In genomic region chr6:25945738-25946137, GRCh38 we compare ENCODE assay signal across 16 cellular contexts. TPM values are rescaled to one million over a fixed set of nuclear protein-coding genes. Genes with fewer than 3 reads are reported as not detected.
DNase-seq lines count a peak whose midpoint lies in the region; ATAC-seq and TF ChIP-seq lines count a peak whose summit lies in the region.
"Not testable (repeated sequence)": the region's sequence is repeated elsewhere in the genome, so short reads cannot be mapped to it uniquely, and the experiment has no call there.
"Had no signal": no experiment of that assay in that cellular context is flagged by ENCODE, and none has a peak within 500 bp of the region (broad histone marks: within the 10 kb centered on the region; RNA-seq: fewer than 3 reads in every experiment).

No MANE protein-coding gene starts in this region.

- H3K27ac Mint-ChIP-seq in activated CD4-positive, alpha-beta T cell treated with anti-CD3 and anti-CD28 coated beads, Interleukin-2, amount 10 ng/mL, durations not matched to agents 24 days and 14 days, result peak overlapping the region; percentile 64
- H3K27ac Mint-ChIP-seq in activated T-helper 1 cell treated with anti-CD3 and anti-CD28 coated beads, Interleukin-12 subunit alpha, Interleukin-12 subunit beta, Interleukin-2, Interleukin-4 antibody, amounts not matched to agents 30 ng/mL and 10 ng/mL and 1 ng/mL, durations not matched to agents 14 hours and 24 hours and 36 hours, result peak overlapping the region; percentile 37
- H3K27ac Mint-ChIP-seq in activated naive CD4-positive, alpha-beta T cell treated with anti-CD3 and anti-CD28 coated beads, Interleukin-2, amount 50 U/mL, for 72 hours, result peak overlapping the region; percentile 70 to 87
- H3K27ac Mint-ChIP-seq in stimulated activated memory B cell treated with anti-CD40 and anti-IgM and Interleukin-4, amounts not matched to agents 10 μg/mL and 1 μg/mL and 100 μg/mL, for 72 hours, result peak overlapping the region; percentile 75

- not testable (repeated sequence) for H3K9me3 ChIP-seq in MM.1S (replicated peaks; ENCODE audit: insufficient read depth, low read length); esophagus muscularis mucosa

- DNase-seq in MM.1S; activated CD4-positive, alpha-beta T cell treated with anti-CD3 and anti-CD28 coated beads, Interleukin-2, amount 10 ng/mL, durations not matched to agents 24 days and 14 days; activated T-helper 1 cell treated with anti-CD3 and anti-CD28 coated beads, Interleukin-12 subunit alpha, Interleukin-12 subunit beta, Interleukin-2, Interleukin-4 antibody, amounts not matched to agents 30 ng/mL and 10 ng/mL and 1 ng/mL, durations not matched to agents 14 hours and 24 hours and 36 hours (ENCODE audit: low spot score); activated naive CD4-positive, alpha-beta T cell treated with anti-CD3 and anti-CD28 coated beads, Interleukin-2, amount 50 U/mL, for 72 hours (ENCODE audit: low spot score in 2 of 2): not testable (repeated sequence)
- DNase-seq in esophagus muscularis mucosa (ENCODE audit: extremely low spot score), result peak; percentile 3

- not testable (repeated sequence) for H3K36me3 Mint-ChIP-seq in activated CD4-positive, alpha-beta T cell treated with anti-CD3 and anti-CD28 coated beads, Interleukin-2, amount 10 ng/mL, durations not matched to agents 24 days and 14 days (ENCODE audit: low read depth); activated T-helper 1 cell treated with anti-CD3 and anti-CD28 coated beads, Interleukin-12 subunit alpha, Interleukin-12 subunit beta, Interleukin-2, Interleukin-4 antibody, amounts not matched to agents 30 ng/mL and 10 ng/mL and 1 ng/mL, durations not matched to agents 14 hours and 24 hours and 36 hours (ENCODE audit: low read depth); stimulated activated memory B cell treated with anti-CD40 and anti-IgM and Interleukin-4, amounts not matched to agents 10 μg/mL and 1 μg/mL and 100 μg/mL, for 72 hours
- peaks cover 13 to 21% of the 10 kb centered on the region in 2 donors for H3K36me3 Mint-ChIP-seq in activated naive CD4-positive, alpha-beta T cell treated with anti-CD3 and anti-CD28 coated beads, Interleukin-2, amount 50 U/mL, for 72 hours

- WGBS in esophagus muscularis mucosa, result 86% methylated on average over 3 of the region's 3 CpGs

- H3K9me2 ChIP-seq in MM.1S (replicated peaks; ENCODE audit: insufficient read depth, low read length), result not testable (repeated sequence)

- peak in 1 of 2 donors; percentile 3 for ATAC-seq in activated naive CD4-positive, alpha-beta T cell treated with anti-CD3 and anti-CD28 coated beads, Interleukin-2, amount 50 U/mL, for 72 hours
- ATAC-seq in stimulated activated memory B cell treated with anti-CD40 and anti-IgM and Interleukin-4, amounts not matched to agents 10 μg/mL and 1 μg/mL and 100 μg/mL, for 72 hours, result not testable (repeated sequence)

- not testable (repeated sequence) for TF ChIP-seq EP300 in esophagus muscularis mucosa (IDR thresholded peaks at IDR 0.05)

- H3K4me3 ChIP-seq in MM.1S (ENCODE audit: low read length); esophagus muscularis mucosa: not testable (repeated sequence)

- peaks cover 24% of the 10 kb centered on the region for H3K4me1 Mint-ChIP-seq in activated CD4-positive, alpha-beta T cell treated with anti-CD3 and anti-CD28 coated beads, Interleukin-2, amount 10 ng/mL, durations not matched to agents 24 days and 14 days
- peaks cover 28% of the 10 kb centered on the region for H3K4me1 Mint-ChIP-seq in activated T-helper 1 cell treated with anti-CD3 and anti-CD28 coated beads, Interleukin-12 subunit alpha, Interleukin-12 subunit beta, Interleukin-2, Interleukin-4 antibody, amounts not matched to agents 30 ng/mL and 10 ng/mL and 1 ng/mL, durations not matched to agents 14 hours and 24 hours and 36 hours (ENCODE audit: low read depth)
- H3K4me1 Mint-ChIP-seq in stimulated activated memory B cell treated with anti-CD40 and anti-IgM and Interleukin-4, amounts not matched to agents 10 μg/mL and 1 μg/mL and 100 μg/mL, for 72 hours, result peaks cover 20% of the 10 kb centered on the region

- H3K4me2 ChIP-seq in MM.1S (ENCODE audit: low read depth, low read length), result peak overlapping the region; percentile 53; the same call in 1 of the 2 replicates

- H4K20me1 ChIP-seq in MM.1S (ENCODE audit: insufficient read depth, low read length), result not testable (repeated sequence)

- H3F3A ChIP-seq in MM.1S (ENCODE audit: insufficient read depth, low read length), result not testable (repeated sequence)

- H3K4me1 ChIP-seq in MM.1S (ENCODE audit: low read length), result peaks cover 21% of the 10 kb centered on the region
- H3K4me1 ChIP-seq in esophagus muscularis mucosa, result not testable (repeated sequence)

- intact Hi-C loops in activated CD4-positive, alpha-beta T cell treated with anti-CD3 and anti-CD28 coated beads, Interleukin-2, amount 10 ng/mL, durations not matched to agents 24 days and 14 days (cut with micrococcal nuclease), result loop anchor here (1.0 to 5.0 kb wide), 3 partner anchors 17 to 47 kb away; partner anchors contain the start of gene TRIM38
- intact Hi-C loops in activated T-helper 1 cell treated with anti-CD3 and anti-CD28 coated beads, Interleukin-12 subunit alpha, Interleukin-12 subunit beta, Interleukin-2, Interleukin-4 antibody, amounts not matched to agents 30 ng/mL and 10 ng/mL and 1 ng/mL, durations not matched to agents 14 hours and 24 hours and 36 hours (cut with micrococcal nuclease), result loop anchor here (1.0 to 2.0 kb wide), 7 partner anchors 15 to 578 kb away; partner anchors contain the start of genes SLC17A2 and TRIM38
- intact Hi-C loops in esophagus muscularis mucosa (cut with DNase I), result not testable (repeated sequence)

- H3K79me2 ChIP-seq in MM.1S (ENCODE audit: low read length), result not testable (repeated sequence)

- not testable (repeated sequence) for H3K36me3 ChIP-seq in MM.1S (replicated peaks; ENCODE audit: insufficient read depth, low read length); esophagus muscularis mucosa

- not testable (repeated sequence) for H2AFZ ChIP-seq in MM.1S (ENCODE audit: low read length)

- H3K27ac ChIP-seq in MM.1S (ENCODE audit: low read length); esophagus muscularis mucosa (replicated peaks in 1 of 4): not testable (repeated sequence)

- not testable (repeated sequence) for TF ChIP-seq POLR2A in esophagus muscularis mucosa (IDR thresholded peaks at IDR 0.05; ENCODE audit: low read depth)

- H3K4me3 Mint-ChIP-seq in activated CD4-positive, alpha-beta T cell treated with anti-CD3 and anti-CD28 coated beads, Interleukin-2, amount 10 ng/mL, durations not matched to agents 24 days and 14 days; stimulated activated memory B cell treated with anti-CD40 and anti-IgM and Interleukin-4, amounts not matched to agents 10 μg/mL and 1 μg/mL and 100 μg/mL, for 72 hours: not testable (repeated sequence)
- peak overlapping the region; percentile 56 for H3K4me3 Mint-ChIP-seq in activated T-helper 1 cell treated with anti-CD3 and anti-CD28 coated beads, Interleukin-12 subunit alpha, Interleukin-12 subunit beta, Interleukin-2, Interleukin-4 antibody, amounts not matched to agents 30 ng/mL and 10 ng/mL and 1 ng/mL, durations not matched to agents 14 hours and 24 hours and 36 hours

- TF ChIP-seq CTCF in MM.1S (IDR thresholded peaks at IDR 0.05; ENCODE audit: low read length); esophagus muscularis mucosa (IDR thresholded peaks at IDR 0.05): not testable (repeated sequence)

- H3K9me3 Mint-ChIP-seq in activated CD4-positive, alpha-beta T cell treated with anti-CD3 and anti-CD28 coated beads, Interleukin-2, amount 10 ng/mL, durations not matched to agents 24 days and 14 days; stimulated activated memory B cell treated with anti-CD40 and anti-IgM and Interleukin-4, amounts not matched to agents 10 μg/mL and 1 μg/mL and 100 μg/mL, for 72 hours: not testable (repeated sequence)
- peaks cover 18% of the 10 kb centered on the region for H3K9me3 Mint-ChIP-seq in activated T-helper 1 cell treated with anti-CD3 and anti-CD28 coated beads, Interleukin-12 subunit alpha, Interleukin-12 subunit beta, Interleukin-2, Interleukin-4 antibody, amounts not matched to agents 30 ng/mL and 10 ng/mL and 1 ng/mL, durations not matched to agents 14 hours and 24 hours and 36 hours
- peaks cover 12 to 18% of the 10 kb centered on the region in 2 donors for H3K9me3 Mint-ChIP-seq in activated naive CD4-positive, alpha-beta T cell treated with anti-CD3 and anti-CD28 coated beads, Interleukin-2, amount 50 U/mL, for 72 hours

- not testable (repeated sequence) for H3K27me3 Mint-ChIP-seq in activated CD4-positive, alpha-beta T cell treated with anti-CD3 and anti-CD28 coated beads, Interleukin-2, amount 10 ng/mL, durations not matched to agents 24 days and 14 days; activated T-helper 1 cell treated with anti-CD3 and anti-CD28 coated beads, Interleukin-12 subunit alpha, Interleukin-12 subunit beta, Interleukin-2, Interleukin-4 antibody, amounts not matched to agents 30 ng/mL and 10 ng/mL and 1 ng/mL, durations not matched to agents 14 hours and 24 hours and 36 hours (ENCODE audit: insufficient read depth); stimulated activated memory B cell treated with anti-CD40 and anti-IgM and Interleukin-4, amounts not matched to agents 10 μg/mL and 1 μg/mL and 100 μg/mL, for 72 hours

- H3K9ac ChIP-seq in MM.1S (ENCODE audit: low read length), result not testable (repeated sequence)

- not testable (repeated sequence) for H3K27me3 ChIP-seq in MM.1S (replicated peaks; ENCODE audit: insufficient read depth, low read length); esophagus muscularis mucosa

RNA-seq across cellular contexts. Expression of gene SLC17A2, which starts 15.2 kb away (rescaled TPM):
- total RNA-seq in activated CD4-positive, alpha-beta T cell treated with anti-CD3 and anti-CD28 coated beads, Interleukin-2, amount 10 ng/mL, durations not matched to agents 24 days and 14 days, result 0.14 TPM in 1 of 2 replicates, not detected in the other
- total RNA-seq in activated T-helper 1 cell treated with anti-CD3 and anti-CD28 coated beads, Interleukin-12 subunit alpha, Interleukin-12 subunit beta, Interleukin-2, Interleukin-4 antibody, amounts not matched to agents 30 ng/mL and 10 ng/mL and 1 ng/mL, durations not matched to agents 14 hours and 24 hours and 36 hours, result 0.10 TPM in 2 replicates
- total RNA-seq in activated naive CD4-positive, alpha-beta T cell treated with anti-CD3 and anti-CD28 coated beads, Interleukin-2, amount 50 U/mL, for 72 hours, result under 1 TPM; 0.25 to 0.50 TPM
- total RNA-seq in esophagus muscularis mucosa, result not detected
- total RNA-seq: A172; A673; Calu3; CD4-positive, alpha-beta memory T cell; Daoy; G401; GM23338; H4; H9; HFFc6 had no signal

RNA-seq across cellular contexts. Expression of gene TRIM38, which starts 16.9 kb away (rescaled TPM):
- 23.0 and 24.5 TPM in 2 replicates for total RNA-seq in activated CD4-positive, alpha-beta T cell treated with anti-CD3 and anti-CD28 coated beads, Interleukin-2, amount 10 ng/mL, durations not matched to agents 24 days and 14 days
- total RNA-seq in activated T-helper 1 cell treated with anti-CD3 and anti-CD28 coated beads, Interleukin-12 subunit alpha, Interleukin-12 subunit beta, Interleukin-2, Interleukin-4 antibody, amounts not matched to agents 30 ng/mL and 10 ng/mL and 1 ng/mL, durations not matched to agents 14 hours and 24 hours and 36 hours, result 24.5 and 25.3 TPM in 2 replicates
- 10 to 100 TPM; 37.7 to 39.8 TPM for total RNA-seq in activated naive CD4-positive, alpha-beta T cell treated with anti-CD3 and anti-CD28 coated beads, Interleukin-2, amount 50 U/mL, for 72 hours
- total RNA-seq in esophagus muscularis mucosa, result 1 to 10 TPM; 5.3 to 6.4 (median 5.9) TPM
